In genomic region chr7:106598663-106599342, GRCh38 we compare ENCODE assay signal across 8 cellular contexts.
DNase-seq lines count a peak whose midpoint lies in the region; ATAC-seq and TF ChIP-seq lines count a peak whose summit lies in the region.

No MANE protein-coding gene starts in this region.

- H3K4me3 ChIP-seq in AG10803 (ENCODE audit: low read length): peak overlapping the region; percentile 51

- DNase-seq in AG10803 (ENCODE audit: low read depth): peak; percentile 57
- peak; percentile 44 for DNase-seq in GM19238 (ENCODE audit: insufficient read length, low spot score)
- DNase-seq in NCI-H510A treated with DMSO at 0.1 percent for 48 hours (lab: John Stamatoyannopoulos, UW): peak; percentile 87
- DNase-seq in activated CD4-positive, alpha-beta T cell treated with anti-CD3 and anti-CD28 coated beads, Interleukin-2, amount 50 U/mL, for 1 hour: peak; percentile 58
- peak; percentile 63 for DNase-seq in ecto neural progenitor cell (ENCODE audit: low spot score)
- peak; percentile 72 for DNase-seq in medulla oblongata (ENCODE audit: extremely low spot score)
- peak; percentile 27 for DNase-seq in stimulated activated CD8-positive, alpha-beta memory T cell treated with anti-CD3 and anti-CD28 coated beads, Interleukin-2, amount 100 ng/mL, for 1 hour (ENCODE audit: low read depth in 2 of 2)

- ATAC-seq in HG03280 (IDR thresholded peaks at IDR 0.05; ENCODE audit: unreplicated experiment): peak; percentile 98

- no peak for TF ChIP-seq CTCF in AG10803 (conservative IDR thresholded peaks at IDR 0.05; ENCODE audit: low read length)

Comparison
In these comparisons a context has a peak if more than half of its experiments do, and no peak if none do; other contexts are left out.
1. Peak in every context shown above with its lines: DNase-seq, ATAC-seq and H3K4me3 ChIP-seq.
2. DNase-seq: peak in every context shown above with its lines; median percentile 87 in NCI-H510A treated with DMSO at 0.1 percent for 48 hours; 72 in medulla oblongata; 63 in ecto neural progenitor cell; 58 in activated CD4-positive, alpha-beta T cell treated with anti-CD3 and anti-CD28 coated beads, Interleukin-2, amount 50 U/mL, for 1 hour; 57 in AG10803; 44 in GM19238; 27 in stimulated activated CD8-positive, alpha-beta memory T cell treated with anti-CD3 and anti-CD28 coated beads, Interleukin-2, amount 100 ng/mL, for 1 hour.